In the genomic region with DNA sequence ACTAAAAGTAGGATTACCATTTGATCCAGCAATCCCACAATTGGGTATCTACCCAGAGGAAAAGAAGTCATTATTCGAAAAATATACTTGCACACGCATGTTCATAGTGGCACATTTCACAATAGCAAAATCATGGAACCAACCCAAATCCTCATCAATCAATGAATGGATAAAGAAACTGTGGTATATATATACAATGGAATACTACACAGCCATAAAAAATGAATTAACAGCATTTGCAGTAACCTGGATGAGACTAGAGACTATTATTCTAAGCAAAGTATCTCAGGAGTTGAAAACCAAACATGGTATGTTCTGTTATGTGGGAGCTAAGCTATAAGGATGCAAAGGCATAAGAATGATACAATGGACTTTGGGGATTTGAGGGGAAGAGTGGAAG, we compare ENCODE assay signal across 2 cellular contexts.
TF ChIP-seq lines count a peak whose summit lies in the region.

No MANE protein-coding gene starts in this region.

TF ChIP-seq in SK-N-SH treated with all-trans-retinoic acid at 6 μM for 48 hours, 23 proteins besides CTCF, POLR2A, EP300 and RAD21:
- TF ChIP-seq CREB5 (CRISPR knock-in tag; IDR thresholded peaks at IDR 0.05; ENCODE audit: low read depth), result no peak
- no peak for TF ChIP-seq BACH2 (CRISPR knock-in tag; IDR thresholded peaks at IDR 0.05; ENCODE audit: borderline replicate concordance)
- peak; percentile 94 for TF ChIP-seq ZNF8 (CRISPR knock-in tag; IDR thresholded peaks at IDR 0.05)

TF ChIP-seq in SK-N-SH, 30 proteins besides CTCF, POLR2A, EP300 and RAD21 (continued from another document):
- TF ChIP-seq IRF3 (IDR thresholded peaks at IDR 0.05; ENCODE audit: low read depth, low read length) (no peak), USF2 (IDR thresholded peaks at IDR 0.05; ENCODE audit: borderline replicate concordance, low read depth, low read length) (no peak), JUND (IDR thresholded peaks at IDR 0.05) (no peak), TEAD4 (IDR thresholded peaks at IDR 0.05; ENCODE audit: borderline replicate concordance, insufficient read depth) (no peak), NFIC (IDR thresholded peaks at IDR 0.05; ENCODE audit: borderline replicate concordance) (no peak)
- TF ChIP-seq, protein P1, sequence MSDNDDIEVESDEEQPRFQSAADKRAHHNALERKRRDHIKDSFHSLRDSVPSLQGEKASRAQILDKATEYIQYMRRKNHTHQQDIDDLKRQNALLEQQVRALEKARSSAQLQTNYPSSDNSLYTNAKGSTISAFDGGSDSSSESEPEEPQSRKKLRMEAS (IDR thresholded peaks at IDR 0.05; ENCODE audit: low read depth), result no peak
- TF ChIP-seq, protein P2, sequence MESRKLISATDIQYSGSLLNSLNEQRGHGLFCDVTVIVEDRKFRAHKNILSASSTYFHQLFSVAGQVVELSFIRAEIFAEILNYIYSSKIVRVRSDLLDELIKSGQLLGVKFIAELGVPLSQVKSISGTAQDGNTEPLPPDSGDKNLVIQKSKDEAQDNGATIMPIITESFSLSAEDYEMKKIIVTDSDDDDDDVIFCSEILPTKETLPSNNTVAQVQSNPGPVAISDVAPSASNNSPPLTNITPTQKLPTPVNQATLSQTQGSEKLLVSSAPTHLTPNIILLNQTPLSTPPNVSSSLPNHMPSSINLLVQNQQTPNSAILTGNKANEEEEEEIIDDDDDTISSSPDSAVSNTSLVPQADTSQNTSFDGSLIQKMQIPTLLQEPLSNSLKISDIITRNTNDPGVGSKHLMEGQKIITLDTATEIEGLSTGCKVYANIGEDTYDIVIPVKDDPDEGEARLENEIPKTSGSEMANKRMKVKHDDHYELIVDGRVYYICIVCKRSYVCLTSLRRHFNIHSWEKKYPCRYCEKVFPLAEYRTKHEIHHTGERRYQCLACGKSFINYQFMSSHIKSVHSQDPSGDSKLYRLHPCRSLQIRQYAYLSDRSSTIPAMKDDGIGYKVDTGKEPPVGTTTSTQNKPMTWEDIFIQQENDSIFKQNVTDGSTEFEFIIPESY (IDR thresholded peaks at IDR 0.05; ENCODE audit: borderline replicate concordance, low read depth), result no peak
